32 cellular contexts compared by ENCODE assay signal in genomic region chr10:47351899-47352815, GRCh38. TPM values are rescaled to one million over a fixed set of nuclear protein-coding genes. Genes with fewer than 3 reads are reported as not detected.
"Had no signal": no experiment of that assay in that cellular context is flagged by ENCODE, and none has a peak within 500 bp of the region (broad histone marks: within the 10 kb centered on the region; RNA-seq: fewer than 3 reads in every experiment).

No MANE protein-coding gene starts in this region.

- H3K27me3 Mint-ChIP-seq: activated CD4-positive, alpha-beta T cell treated with anti-CD3 and anti-CD28 coated beads for 36 hours; activated CD8-positive, alpha-beta memory T cell treated with anti-CD3 and anti-CD28 coated beads, Interleukin-2, amount 10 ng/mL, durations not matched to agents 7 days and 5 days; activated naive CD4-positive, alpha-beta T cell treated with anti-CD3 and anti-CD28 coated beads, Interleukin-2, amount 10 ng/mL, durations not matched to agents 7 days and 5 days; activated naive CD8-positive, alpha-beta T cell treated with anti-CD3 and anti-CD28 coated beads, Interleukin-2, amount 10 ng/mL, durations not matched to agents 7 days and 5 days; brain had no signal

- H3K79me2 ChIP-seq: parathyroid adenoma had no signal

- H3K27ac ChIP-seq: ascending aorta, cardiac muscle cell, heart left ventricle, lower lobe of right lung, parathyroid adenoma, right atrium auricular region, suprapubic skin, tibial artery, upper lobe of right lung had no signal

- H3K9me3 ChIP-seq: ascending aorta, heart left ventricle, lower lobe of right lung, right atrium auricular region, suprapubic skin, tibial artery, upper lobe of right lung had no signal

- H3K4me1 Mint-ChIP-seq: activated CD4-positive, alpha-beta T cell treated with anti-CD3 and anti-CD28 coated beads for 36 hours; activated CD8-positive, alpha-beta memory T cell treated with anti-CD3 and anti-CD28 coated beads, Interleukin-2, amount 10 ng/mL, durations not matched to agents 7 days and 5 days; activated naive CD4-positive, alpha-beta T cell treated with anti-CD3 and anti-CD28 coated beads, Interleukin-2, amount 10 ng/mL, durations not matched to agents 7 days and 5 days; activated naive CD8-positive, alpha-beta T cell treated with anti-CD3 and anti-CD28 coated beads, Interleukin-2, amount 10 ng/mL, durations not matched to agents 7 days and 5 days; immature natural killer cell; nephron; T-helper 17 cell had no signal

- H3K4me3 ChIP-seq: ascending aorta, cardiac muscle cell, heart left ventricle, lower lobe of right lung, right atrium auricular region, suprapubic skin, tibial artery, upper lobe of right lung had no signal

- H3K9me3 Mint-ChIP-seq: activated naive CD4-positive, alpha-beta T cell treated with anti-CD3 and anti-CD28 coated beads, Interleukin-2, amount 10 ng/mL, durations not matched to agents 7 days and 5 days; activated naive CD8-positive, alpha-beta T cell treated with anti-CD3 and anti-CD28 coated beads, Interleukin-2, amount 10 ng/mL, durations not matched to agents 7 days and 5 days; brain; immature natural killer cell; nephron had no signal

- H3K36me3 Mint-ChIP-seq: activated CD8-positive, alpha-beta memory T cell treated with anti-CD3 and anti-CD28 coated beads, Interleukin-2, amount 10 ng/mL, durations not matched to agents 7 days and 5 days; activated naive CD4-positive, alpha-beta T cell treated with anti-CD3 and anti-CD28 coated beads, Interleukin-2, amount 10 ng/mL, durations not matched to agents 7 days and 5 days; activated naive CD8-positive, alpha-beta T cell treated with anti-CD3 and anti-CD28 coated beads, Interleukin-2, amount 10 ng/mL, durations not matched to agents 7 days and 5 days; brain; immature natural killer cell had no signal

- H3K4me3 Mint-ChIP-seq: activated CD4-positive, alpha-beta T cell treated with anti-CD3 and anti-CD28 coated beads for 36 hours; activated CD8-positive, alpha-beta memory T cell treated with anti-CD3 and anti-CD28 coated beads, Interleukin-2, amount 10 ng/mL, durations not matched to agents 7 days and 5 days; activated CD8-positive, alpha-beta T cell treated with anti-CD3 and anti-CD28 coated beads, Interleukin-2, amount 10 ng/mL, durations not matched to agents 7 days and 5 days; activated naive CD4-positive, alpha-beta T cell treated with anti-CD3 and anti-CD28 coated beads, Interleukin-2, amount 10 ng/mL, durations not matched to agents 7 days and 5 days; activated naive CD8-positive, alpha-beta T cell treated with anti-CD3 and anti-CD28 coated beads, Interleukin-2, amount 10 ng/mL, durations not matched to agents 7 days and 5 days; brain; immature natural killer cell; nephron; T-helper 17 cell had no signal

- H3K36me3 ChIP-seq: ascending aorta, cardiac muscle cell, heart left ventricle, lower lobe of right lung, right atrium auricular region, suprapubic skin, tibial artery, upper lobe of right lung had no signal

- DNase-seq: activated CD4-positive, alpha-beta T cell treated with anti-CD3 and anti-CD28 coated beads for 36 hours; activated CD8-positive, alpha-beta memory T cell treated with anti-CD3 and anti-CD28 coated beads, Interleukin-2, amount 10 ng/mL, durations not matched to agents 7 days and 5 days; activated CD8-positive, alpha-beta T cell treated with anti-CD3 and anti-CD28 coated beads, Interleukin-2, amount 10 ng/mL, durations not matched to agents 7 days and 5 days; activated gamma-delta T cell; activated naive CD4-positive, alpha-beta T cell treated with anti-CD3 and anti-CD28 coated beads, Interleukin-2, amount 10 ng/mL, durations not matched to agents 7 days and 5 days; activated naive CD8-positive, alpha-beta T cell treated with anti-CD3 and anti-CD28 coated beads, Interleukin-2, amount 10 ng/mL, durations not matched to agents 7 days and 5 days; cortex of kidney; foreskin fibroblast; heart left ventricle; hypothalamus; immature natural killer cell; kidney glomerular epithelial cell; lower lobe of right lung; mesenchymal stem cell; nucleus accumbens; stimulated activated naive CD4-positive, alpha-beta T cell; T-helper 17 cell; T1000; upper lobe of right lung had no signal

- H3K27me3 ChIP-seq: ascending aorta, cardiac muscle cell, right atrium auricular region, suprapubic skin, tibial artery, upper lobe of right lung had no signal

- H3K27ac Mint-ChIP-seq: activated CD4-positive, alpha-beta T cell treated with anti-CD3 and anti-CD28 coated beads for 36 hours; activated CD8-positive, alpha-beta memory T cell treated with anti-CD3 and anti-CD28 coated beads, Interleukin-2, amount 10 ng/mL, durations not matched to agents 7 days and 5 days; activated CD8-positive, alpha-beta T cell treated with anti-CD3 and anti-CD28 coated beads, Interleukin-2, amount 10 ng/mL, durations not matched to agents 7 days and 5 days; activated naive CD4-positive, alpha-beta T cell treated with anti-CD3 and anti-CD28 coated beads, Interleukin-2, amount 10 ng/mL, durations not matched to agents 7 days and 5 days; activated naive CD8-positive, alpha-beta T cell treated with anti-CD3 and anti-CD28 coated beads, Interleukin-2, amount 10 ng/mL, durations not matched to agents 7 days and 5 days; brain; immature natural killer cell; nephron; T-helper 17 cell had no signal

- H3K4me1 ChIP-seq: ascending aorta, heart left ventricle, lower lobe of right lung, parathyroid adenoma, right atrium auricular region, suprapubic skin, tibial artery, upper lobe of right lung had no signal

- H3K9ac ChIP-seq: parathyroid adenoma had no signal

- H2AFZ ChIP-seq: parathyroid adenoma had no signal

- ATAC-seq: activated CD4-positive, alpha-beta T cell treated with anti-CD3 and anti-CD28 coated beads for 36 hours; activated CD8-positive, alpha-beta memory T cell treated with anti-CD3 and anti-CD28 coated beads, Interleukin-2, amount 10 ng/mL, durations not matched to agents 7 days and 5 days; activated CD8-positive, alpha-beta T cell treated with anti-CD3 and anti-CD28 coated beads, Interleukin-2, amount 10 ng/mL, durations not matched to agents 7 days and 5 days; esophagus mucosa; heart left ventricle; left lobe of liver; lower lobe of right lung; T-helper 17 cell; upper lobe of right lung had no signal

RNA-seq across cellular contexts. Expression of gene RBP3, which starts 4.0 kb away (rescaled TPM):
- total RNA-seq: activated CD4-positive, alpha-beta T cell treated with anti-CD3 and anti-CD28 coated beads for 36 hours; activated CD8-positive, alpha-beta memory T cell treated with anti-CD3 and anti-CD28 coated beads, Interleukin-2, amount 10 ng/mL, durations not matched to agents 7 days and 5 days; activated CD8-positive, alpha-beta T cell treated with anti-CD3 and anti-CD28 coated beads, Interleukin-2, amount 10 ng/mL, durations not matched to agents 7 days and 5 days; activated naive CD8-positive, alpha-beta T cell treated with anti-CD3 and anti-CD28 coated beads, Interleukin-2, amount 10 ng/mL, durations not matched to agents 7 days and 5 days; ascending aorta; cardiac muscle cell; cerebellum; esophagus mucosa; heart left ventricle; left lobe of liver; lower lobe of right lung; mononuclear cell; pulmonary artery endothelial cell; right atrium auricular region; suprapubic skin; T-helper 17 cell; upper lobe of right lung had no signal
- polyA plus RNA-seq: cardiac muscle cell, heart left ventricle, immature natural killer cell had no signal

RNA-seq across cellular contexts. Expression of gene GDF2, which starts 29.9 kb away (rescaled TPM):
- total RNA-seq: activated CD4-positive, alpha-beta T cell treated with anti-CD3 and anti-CD28 coated beads for 36 hours; activated CD8-positive, alpha-beta memory T cell treated with anti-CD3 and anti-CD28 coated beads, Interleukin-2, amount 10 ng/mL, durations not matched to agents 7 days and 5 days; activated CD8-positive, alpha-beta T cell treated with anti-CD3 and anti-CD28 coated beads, Interleukin-2, amount 10 ng/mL, durations not matched to agents 7 days and 5 days; activated naive CD8-positive, alpha-beta T cell treated with anti-CD3 and anti-CD28 coated beads, Interleukin-2, amount 10 ng/mL, durations not matched to agents 7 days and 5 days; cerebellum; esophagus mucosa; heart left ventricle; lower lobe of right lung; mononuclear cell; pulmonary artery endothelial cell; suprapubic skin; T-helper 17 cell; upper lobe of right lung had no signal
- polyA plus RNA-seq: heart left ventricle, immature natural killer cell had no signal

RNA-seq across cellular contexts. Expression of gene ZNF488, which starts 31.9 kb away (rescaled TPM):
- total RNA-seq: activated CD8-positive, alpha-beta T cell treated with anti-CD3 and anti-CD28 coated beads, Interleukin-2, amount 10 ng/mL, durations not matched to agents 7 days and 5 days; activated naive CD8-positive, alpha-beta T cell treated with anti-CD3 and anti-CD28 coated beads, Interleukin-2, amount 10 ng/mL, durations not matched to agents 7 days and 5 days; ascending aorta; mononuclear cell; pulmonary artery endothelial cell; right atrium auricular region; T-helper 17 cell had no signal
- polyA plus RNA-seq: immature natural killer cell had no signal

RNA-seq across cellular contexts. Expression of gene GDF10, which starts 52.2 kb away (rescaled TPM):
- total RNA-seq: activated CD8-positive, alpha-beta T cell treated with anti-CD3 and anti-CD28 coated beads, Interleukin-2, amount 10 ng/mL, durations not matched to agents 7 days and 5 days; esophagus mucosa; mononuclear cell; pulmonary artery endothelial cell had no signal
- polyA plus RNA-seq: immature natural killer cell had no signal
